Comparison of ENCODE assay signal across 1 cellular context in genomic region chr19:51066393-51066792, GRCh38.
TF ChIP-seq lines count a peak whose summit lies in the region.

No MANE protein-coding gene starts in this region.

TF ChIP-seq in GM23338, 12 proteins besides CTCF, POLR2A, EP300 and RAD21 (continued from another document):
- no peak for TF ChIP-seq REST (IDR thresholded peaks at IDR 0.05; ENCODE audit: unreplicated experiment)
- no peak for TF ChIP-seq ZNF462 (CRISPR knock-in tag; IDR thresholded peaks at IDR 0.05)
- no peak for TF ChIP-seq ZNF114 (CRISPR knock-in tag; IDR thresholded peaks at IDR 0.05)
- TF ChIP-seq EZH2phosphoT487 (IDR thresholded peaks at IDR 0.05; ENCODE audit: unreplicated experiment): no peak
- TF ChIP-seq CREB1 (CRISPR knock-in tag; IDR thresholded peaks at IDR 0.05; ENCODE audit: low read depth): no peak
- TF ChIP-seq STAT1 (IDR thresholded peaks at IDR 0.05; ENCODE audit: unreplicated experiment): no peak
- no peak for TF ChIP-seq ETS1 (IDR thresholded peaks at IDR 0.05)
- TF ChIP-seq POLR2AphosphoS5 (IDR thresholded peaks at IDR 0.05; ENCODE audit: low read depth): no peak
- no peak for TF ChIP-seq NANOG (IDR thresholded peaks at IDR 0.05; ENCODE audit: borderline replicate concordance)
- TF ChIP-seq JUNB (IDR thresholded peaks at IDR 0.05; ENCODE audit: unreplicated experiment): no peak
- no peak for TF ChIP-seq EZH2 (IDR thresholded peaks at IDR 0.05; ENCODE audit: low read depth, unreplicated experiment)
